In genomic region chr14:91060472-91061308, GRCh38 we compare ENCODE assay signal across 1 cellular context.
TF ChIP-seq lines count a peak whose summit lies in the region.

Gene RPS6KA5 (minus strand): TSS chr14:91060641. CDS start chr14:91060434, 207 bp downstream.

TF ChIP-seq in K562, 482 proteins besides CTCF, POLR2A, EP300 and RAD21 (continued from another document and continues in another):
- TF ChIP-seq BCLAF1 (IDR thresholded peaks at IDR 0.05; ENCODE audit: borderline replicate concordance in 1 of 2, control insufficient read depth in 1 of 2, low read depth in 2 of 2, low read length in 1 of 2) (no peak), HMG20B (CRISPR knock-in tag; IDR thresholded peaks at IDR 0.05) (no peak), ZNF445 (CRISPR knock-in tag; IDR thresholded peaks at IDR 0.05; ENCODE audit: low read depth) (no peak), SFPQ (IDR thresholded peaks at IDR 0.05; ENCODE audit: low read depth, low read length) (no peak), SMARCB1 (IDR thresholded peaks at IDR 0.05; ENCODE audit: insufficient read length, low read depth) (no peak), NFE2 (IDR thresholded peaks at IDR 0.05; ENCODE audit: low read depth) (no peak), ZBTB9 (CRISPR knock-in tag; IDR thresholded peaks at IDR 0.05) (no peak), ATF2 (CRISPR knock-in tag; IDR thresholded peaks at IDR 0.05) (no peak), ZNF41 (CRISPR knock-in tag; conservative IDR thresholded peaks at IDR 0.05) (no peak), ETV5 (CRISPR knock-in tag; IDR thresholded peaks at IDR 0.05; ENCODE audit: low read depth) (no peak), PPARD (CRISPR knock-in tag; IDR thresholded peaks at IDR 0.05) (no peak), KDM4B (IDR thresholded peaks at IDR 0.05; ENCODE audit: borderline replicate concordance in 2 of 2, low read depth in 1 of 2) (no peak; a peak in 1 of 4 replicates), ATF4 (CRISPR knock-in tag; IDR thresholded peaks at IDR 0.05) (no peak), MNT (conservative IDR thresholded peaks at IDR 0.05) (peak; percentile 96 to 98), GTF2A2 (tag; IDR thresholded peaks at IDR 0.05) (no peak), HMBOX1 (IDR thresholded peaks at IDR 0.05) (0 out of 2 replicates have a peak, but pooled peaks have one; percentile 19), ZBTB12 (CRISPR knock-in tag; IDR thresholded peaks at IDR 0.05) (peak; percentile 88), CC2D1A (IDR thresholded peaks at IDR 0.05) (no peak), ESRRA (IDR thresholded peaks at IDR 0.05; ENCODE audit: borderline replicate concordance, low read depth) (peak; percentile 50; the same call in 1 of the 2 replicates), GTF2E2 (tag; IDR thresholded peaks at IDR 0.05) (no peak), ZNF778 (CRISPR knock-in tag; IDR thresholded peaks at IDR 0.05) (no peak), ZHX1 (conservative IDR thresholded peaks at IDR 0.05; ENCODE audit: low read length) (no peak), ARID1B (IDR thresholded peaks at IDR 0.05) (no peak), CHD1 (IDR thresholded peaks at IDR 0.05; ENCODE audit: low read length) (no peak), HNRNPUL1 (IDR thresholded peaks at IDR 0.05; ENCODE audit: low read length) (no peak), NFRKB (IDR thresholded peaks at IDR 0.05; ENCODE audit: low read depth) (no peak; the same call in 1 of the 2 replicates)
